In the genomic region with DNA sequence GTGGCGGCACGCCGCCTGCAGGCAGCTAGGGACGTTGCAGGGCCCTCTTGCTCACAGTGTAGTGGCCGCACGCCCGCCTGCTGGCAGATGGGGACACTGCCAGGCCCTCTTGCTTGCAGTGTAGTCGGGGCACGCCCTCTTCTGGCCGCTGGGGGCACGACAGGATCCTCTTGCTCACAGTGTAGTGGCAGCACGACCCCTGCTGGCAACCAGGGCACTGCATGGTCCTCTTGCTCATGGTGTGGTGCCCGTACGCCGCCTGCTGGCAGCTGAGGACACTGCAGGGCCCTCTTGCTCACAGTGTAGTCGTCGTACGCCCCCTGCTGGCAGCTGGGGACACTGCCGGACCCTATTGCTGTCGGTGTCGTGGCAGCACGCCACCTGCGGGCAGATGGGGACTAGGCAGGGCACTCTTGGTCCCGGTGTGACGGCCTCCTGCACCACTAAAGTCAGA, we compare ENCODE assay signal across 11 cellular contexts. TPM values are rescaled to one million over a fixed set of nuclear protein-coding genes. Genes with fewer than 3 reads are reported as not detected.
A peak's percentile ranks its signal among the peaks of the same experiment; 100 is the strongest.
DNase-seq lines count a peak whose midpoint lies in the region; ATAC-seq and TF ChIP-seq lines count a peak whose summit lies in the region.
"Not testable (repeated sequence)": the region's sequence is repeated elsewhere in the genome, so short reads cannot be mapped to it uniquely, and the experiment has no call there.
"Had no signal": no experiment of that assay in that cellular context is flagged by ENCODE, and none has a peak within 500 bp of the region (broad histone marks: within the 10 kb centered on the region; RNA-seq: fewer than 3 reads in every experiment).

No MANE protein-coding gene starts in this region.

- not testable (repeated sequence) for DNase-seq in Panc1 (ENCODE audit: low read depth, low spot score); Right ventricle myocardium inferior (ENCODE audit: missing footprints)
- DNase-seq in activated T-helper 2 cell treated with anti-CD3 and anti-CD28 coated beads, Interferon-gamma antibody, Interleukin-2, Interleukin-4, amounts not matched to agents 10 μg/mL and 5 μg/mL and 100 μg/mL, durations not matched to agents 14 hours and 24 hours and 36 hours (ENCODE audit: low spot score), result peak; percentile 50
- DNase-seq in aorta, result peak in 1 of 2 donors; percentile 33

- H3K27me3 Mint-ChIP-seq in activated T-helper 2 cell treated with anti-CD3 and anti-CD28 coated beads, Interferon-gamma antibody, Interleukin-2, Interleukin-4, amounts not matched to agents 10 μg/mL and 5 μg/mL and 100 μg/mL, durations not matched to agents 14 hours and 24 hours and 36 hours (ENCODE audit: low read depth), result not testable (repeated sequence)

- H3K27ac Mint-ChIP-seq in activated T-helper 2 cell treated with anti-CD3 and anti-CD28 coated beads, Interferon-gamma antibody, Interleukin-2, Interleukin-4, amounts not matched to agents 10 μg/mL and 5 μg/mL and 100 μg/mL, durations not matched to agents 14 hours and 24 hours and 36 hours, result not testable (repeated sequence)

- not testable (repeated sequence) for TF ChIP-seq CTCF in Panc1 (IDR thresholded peaks at IDR 0.05)
- TF ChIP-seq CTCF in neutrophil (IDR thresholded peaks at IDR 0.05), result peak; percentile 60

- WGBS in aorta, 2 donors, result 67 to 73% methylated on average over 4 to 13 of the region's 25 CpGs

- CTCF ChIA-PET in Panc1 (lab: Charles Lee), result not testable (repeated sequence)

- H3K4me1 ChIP-seq in Panc1 (ENCODE audit: control insufficient read depth, insufficient read depth, low read length); neutrophil (ENCODE audit: control insufficient read depth in 1 of 2, insufficient read depth in 1 of 2, low read depth in 1 of 2, low read length in 1 of 2); aorta (ENCODE audit: control insufficient read depth in 1 of 2, insufficient read depth in 2 of 2, low read length in 2 of 2): not testable (repeated sequence)

- H3K9me3 Mint-ChIP-seq in activated T-helper 2 cell treated with anti-CD3 and anti-CD28 coated beads, Interferon-gamma antibody, Interleukin-2, Interleukin-4, amounts not matched to agents 10 μg/mL and 5 μg/mL and 100 μg/mL, durations not matched to agents 14 hours and 24 hours and 36 hours, result not testable (repeated sequence)

- not testable (repeated sequence) for H3K4me3 ChIP-seq in Panc1 (ENCODE audit: low read depth in 2 of 2, low read length in 2 of 2); neutrophil (ENCODE audit: low read depth in 1 of 2, low read length in 1 of 2); aorta (ENCODE audit: low read length in 2 of 2)

- ATAC-seq in GM18867 (IDR thresholded peaks at IDR 0.05; ENCODE audit: unreplicated experiment) (peak; percentile 90), GM21723 (IDR thresholded peaks at IDR 0.05; ENCODE audit: unreplicated experiment) (peak; percentile 86), HG03103 (IDR thresholded peaks at IDR 0.05; ENCODE audit: low read depth, unreplicated experiment) (peak; percentile 70), Panc1 (peak; percentile 32; the same call in 1 of the 2 replicates), Right ventricle myocardium inferior (peak; percentile 55), aorta (ENCODE audit: low FRiP score) (peak; percentile 71)

- H3K4me1 Mint-ChIP-seq in activated T-helper 2 cell treated with anti-CD3 and anti-CD28 coated beads, Interferon-gamma antibody, Interleukin-2, Interleukin-4, amounts not matched to agents 10 μg/mL and 5 μg/mL and 100 μg/mL, durations not matched to agents 14 hours and 24 hours and 36 hours (ENCODE audit: low read depth), result not testable (repeated sequence)

- H3K27me3 ChIP-seq in Panc1 (ENCODE audit: control insufficient read depth, insufficient read depth, low read length); neutrophil; aorta (ENCODE audit: control insufficient read depth in 1 of 2, insufficient read depth in 2 of 2, low read length in 1 of 2): not testable (repeated sequence)

- not testable (repeated sequence) for H3K36me3 Mint-ChIP-seq in activated T-helper 2 cell treated with anti-CD3 and anti-CD28 coated beads, Interferon-gamma antibody, Interleukin-2, Interleukin-4, amounts not matched to agents 10 μg/mL and 5 μg/mL and 100 μg/mL, durations not matched to agents 14 hours and 24 hours and 36 hours (ENCODE audit: low read depth)

- H3K9me3 ChIP-seq in Panc1 (ENCODE audit: control insufficient read depth, insufficient read depth, low read depth, low read length); neutrophil; aorta (ENCODE audit: control insufficient read depth, low read length): not testable (repeated sequence)

- H3K36me3 ChIP-seq in Panc1 (ENCODE audit: control insufficient read depth, insufficient read depth, low read length); neutrophil; aorta (ENCODE audit: control insufficient read depth in 1 of 2, insufficient read depth in 2 of 2, low read length in 1 of 2): not testable (repeated sequence)

- intact Hi-C loops in Panc1 (cut with micrococcal nuclease; ENCODE audit: unreplicated experiment); activated T-helper 2 cell treated with anti-CD3 and anti-CD28 coated beads, Interferon-gamma antibody, Interleukin-2, Interleukin-4, amounts not matched to agents 10 μg/mL and 5 μg/mL and 100 μg/mL, durations not matched to agents 14 hours and 24 hours and 36 hours (cut with micrococcal nuclease); Right ventricle myocardium inferior (cut with DNase I); aorta (cut with DNase I): not testable (repeated sequence)

- H3K27ac ChIP-seq in Panc1 (ENCODE audit: low read length); neutrophil; aorta (ENCODE audit: low read depth in 1 of 2, low read length in 2 of 2): not testable (repeated sequence)

- H3K4me3 Mint-ChIP-seq in activated T-helper 2 cell treated with anti-CD3 and anti-CD28 coated beads, Interferon-gamma antibody, Interleukin-2, Interleukin-4, amounts not matched to agents 10 μg/mL and 5 μg/mL and 100 μg/mL, durations not matched to agents 14 hours and 24 hours and 36 hours (ENCODE audit: low read depth), result not testable (repeated sequence)

- in situ Hi-C loops in Panc1 (cut with HindIII; ENCODE audit: low pct_unique_long_range_greater_than_20kb, low sequenced_read_pairs), result not testable (repeated sequence)

- POLR2A ChIA-PET in Panc1 (lab: Charles Lee), result not testable (repeated sequence)

- BruUV-seq in Panc1 (replicated peaks; lab: Mats Ljungman, UMichigan), result not testable (repeated sequence)

RNA-seq across cellular contexts. Expression of a gene that starts 3.0 kb away (rescaled TPM):
- total RNA-seq in Panc1 (2021; ENCODE audit: unreplicated experiment) (not detected), Right ventricle myocardium inferior (not detected), aorta (not detected)
- polyA plus RNA-seq in Panc1 (2012; ENCODE audit: insufficient read length), result not detected
- not detected in 2 replicates for total RNA-seq in activated T-helper 2 cell treated with anti-CD3 and anti-CD28 coated beads, Interferon-gamma antibody, Interleukin-2, Interleukin-4, amounts not matched to agents 10 μg/mL and 5 μg/mL and 100 μg/mL, durations not matched to agents 14 hours and 24 hours and 36 hours
- polyA plus RNA-seq in aorta, result not detected
- total RNA-seq: kidney epithelial cell, renal cortical epithelial cell had no signal
- polyA plus RNA-seq: IgD-negative memory B cell had no signal

RNA-seq across cellular contexts. Expression of a gene that starts 47.1 kb away (rescaled TPM):
- 1.5 TPM for total RNA-seq in Panc1 (2021; ENCODE audit: unreplicated experiment)
- 2.3 TPM for polyA plus RNA-seq in Panc1 (2012; ENCODE audit: insufficient read length)
- total RNA-seq in activated T-helper 2 cell treated with anti-CD3 and anti-CD28 coated beads, Interferon-gamma antibody, Interleukin-2, Interleukin-4, amounts not matched to agents 10 μg/mL and 5 μg/mL and 100 μg/mL, durations not matched to agents 14 hours and 24 hours and 36 hours, result 0.30 and 0.37 TPM in 2 replicates
- 4.5 TPM for total RNA-seq in Right ventricle myocardium inferior
- total RNA-seq in aorta, result 10 to 100 TPM; 16.3 to 35.3 TPM
- under 1 TPM; 0.13 to 0.15 TPM for polyA plus RNA-seq in aorta
- polyA plus RNA-seq: IgD-negative memory B cell had no signal

Comparison
In these comparisons a context has a peak if more than half of its experiments do, and no peak if none do; other contexts are left out.
1. ATAC-seq: peak in every context shown above with its lines; median percentile 90 in GM18867; 86 in GM21723; 71 in aorta; 70 in HG03103; 55 in Right ventricle myocardium inferior; 32 in Panc1.